Comparison of ENCODE assay signal across 8 cellular contexts in genomic region chr10:63132651-63133055, GRCh38. TPM values are rescaled to one million over a fixed set of nuclear protein-coding genes. Genes with fewer than 3 reads are reported as not detected.
A peak's percentile ranks its signal among the peaks of the same experiment; 100 is the strongest.
DNase-seq lines count a peak whose midpoint lies in the region; TF ChIP-seq lines count a peak whose summit lies in the region.

No MANE protein-coding gene starts in this region.

- H3K36me3 ChIP-seq in BE2C: no peaks in the 10 kb centered on the region
- H3K36me3 ChIP-seq in Karpas-422 (ENCODE audit: insufficient read depth, low read length): no peaks in the 10 kb centered on the region; the same call in 1 of the 2 replicates

- TF ChIP-seq CTCF in BE2C (IDR thresholded peaks at IDR 0.05; ENCODE audit: low read depth, low read length) (0 out of 2 replicates have a peak, but pooled peaks have one; percentile 13), coronary artery (IDR thresholded peaks at IDR 0.05) (no peak), nephron (IDR thresholded peaks at IDR 0.05; ENCODE audit: unreplicated experiment in 3 of 3) (no peak)

- peak overlapping the region; percentile 94; the same call in 1 of the 2 replicates for H2AFZ ChIP-seq in Karpas-422 (ENCODE audit: low read length)

- peak overlapping the region; percentile 86 to 91 (median 89) for H3K4me3 Mint-ChIP-seq in nephron

- H3K9me2 ChIP-seq in Karpas-422 (replicated peaks; ENCODE audit: insufficient read depth, low read length): no peaks in the 10 kb centered on the region

- H3K27ac ChIP-seq in Karpas-422 (ENCODE audit: low read length) (no peak overlapping the region), coronary artery (peak overlapping the region; percentile 90)

- peaks cover 9% of the 10 kb centered on the region for H3K4me1 Mint-ChIP-seq in nephron

- peak overlapping the region; percentile 93 to 97 (median 95) for H3K27ac Mint-ChIP-seq in nephron

- peak overlapping the region; percentile 54 for H3K4me3 ChIP-seq in BE2C (ENCODE audit: low read depth, low read length)
- H3K4me3 ChIP-seq in Karpas-422 (ENCODE audit: low read length): peak overlapping the region; percentile 36; the same call in 1 of the 2 replicates
- peak overlapping the region; percentile 87 for H3K4me3 ChIP-seq in coronary artery

- H4K20me1 ChIP-seq in Karpas-422 (ENCODE audit: insufficient read depth, low read depth, low read length): peaks cover 22% of the 10 kb centered on the region

- H3K27me3 Mint-ChIP-seq in nephron (ENCODE audit: low read depth): peaks cover 4% of the 10 kb centered on the region

- H3K9me3 ChIP-seq in BE2C: no peaks in the 10 kb centered on the region
- peaks cover 9% of the 10 kb centered on the region; the same call in 1 of the 2 replicates for H3K9me3 ChIP-seq in Karpas-422 (ENCODE audit: low read length)

- no peak for DNase-seq in BE2C
- no peak for DNase-seq in Karpas-422
- no peak for DNase-seq in coronary artery (ENCODE audit: low spot score)
- no peak for DNase-seq in foreskin melanocyte
- DNase-seq in D341Med (ENCODE audit: low spot score): no peak
- DNase-seq in HUDEP-2 (lab: John Stamatoyannopoulos, UW; ENCODE audit: unreplicated experiment in 76 of 76): no peak
- no peak for DNase-seq in NCI-H2171 (lab: John Stamatoyannopoulos, UW)

- H3K27me3 ChIP-seq in BE2C (no peaks in the 10 kb centered on the region), Karpas-422 (ENCODE audit: low read length) (no peaks in the 10 kb centered on the region)

- no peak overlapping the region for H3K4me2 ChIP-seq in Karpas-422 (ENCODE audit: low read depth, low read length, poor library complexity, severe bottlenecking)

- H3K79me2 ChIP-seq in Karpas-422 (ENCODE audit: low read length): peaks cover 44% of the 10 kb centered on the region

- H3K9ac ChIP-seq in Karpas-422 (ENCODE audit: low read length): no peak overlapping the region

- peaks cover 14% of the 10 kb centered on the region for H3K9me3 Mint-ChIP-seq in nephron

- H3K36me3 Mint-ChIP-seq in nephron (ENCODE audit: low read depth): peaks cover 3% of the 10 kb centered on the region

- H3K4me1 ChIP-seq in BE2C (no peaks in the 10 kb centered on the region), Karpas-422 (ENCODE audit: low read length) (peaks cover 27% of the 10 kb centered on the region)

RNA-seq across cellular contexts. Expression of gene NRBF2, which starts 0.5 kb away (rescaled TPM):
- polyA plus RNA-seq in BE2C (2012; ENCODE audit: insufficient read depth, insufficient read length, low read depth): 20.7 TPM
- total RNA-seq in Karpas-422 (2014; rRNA removed; shearing (Covaris generic); ENCODE audit: low replicate concordance): 11.0 and 26.1 TPM in 2 replicates

Comparison
In these comparisons a context has a peak if more than half of its experiments do, and no peak if none do; other contexts are left out.
1. H3K4me3 ChIP-seq: peak in every context shown above with its lines; median percentile 87 in coronary artery; 54 in BE2C; 36 in Karpas-422.